In the genomic region with DNA sequence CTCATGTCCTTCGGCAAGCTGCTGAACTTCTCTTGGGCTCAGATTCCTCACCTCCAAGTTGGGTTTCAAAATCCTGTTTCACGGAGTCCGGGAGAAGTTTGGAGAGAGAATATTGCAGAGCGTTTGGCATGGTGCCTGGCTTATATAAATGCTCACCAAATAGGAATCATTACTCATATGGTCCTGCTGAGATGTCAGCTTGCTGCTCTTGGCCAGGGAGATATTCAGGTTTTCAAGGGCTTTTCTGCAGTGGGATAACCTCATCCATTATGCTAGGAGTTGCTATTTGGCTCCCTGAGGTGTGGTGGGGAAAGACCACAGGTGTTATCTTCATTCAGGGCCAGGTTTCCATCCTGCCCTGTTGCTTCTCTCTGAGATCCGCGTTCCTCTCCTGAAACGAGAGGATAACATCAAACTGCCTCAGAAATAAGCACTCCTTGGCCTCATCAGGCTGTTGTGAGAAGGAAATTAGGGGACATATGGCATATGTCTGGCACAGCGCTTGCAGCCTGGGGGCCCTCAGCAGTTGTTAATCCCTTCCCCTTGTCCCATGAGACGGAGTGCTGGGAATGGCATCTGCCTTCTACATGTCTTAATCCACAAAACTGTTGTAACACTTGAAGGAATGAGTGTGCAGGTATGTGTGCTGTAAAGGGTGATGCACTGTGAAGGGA, we compare ENCODE assay signal across 13 cellular contexts. TPM values are rescaled to one million over a fixed set of nuclear protein-coding genes. Genes with fewer than 3 reads are reported as not detected.
DNase-seq lines count a peak whose midpoint lies in the region; ATAC-seq lines count a peak whose summit lies in the region.
"Had no signal": no experiment of that assay in that cellular context is flagged by ENCODE, and none has a peak within 500 bp of the region (broad histone marks: within the 10 kb centered on the region; RNA-seq: fewer than 3 reads in every experiment).

No MANE protein-coding gene starts in this region.

- H2BK5ac ChIP-seq in mesendoderm (ENCODE audit: low read length), result no peak overlapping the region

- no peaks in the 10 kb centered on the region for H3K27me3 ChIP-seq in mesendoderm (ENCODE audit: insufficient read depth, low read length, poor library complexity)

- H3K79me2 ChIP-seq in mesendoderm (ENCODE audit: control insufficient read depth, insufficient read depth, low read length), result no peaks in the 10 kb centered on the region

- H3K9ac ChIP-seq in mesendoderm (ENCODE audit: low read length), result no peak overlapping the region

- H2BK15ac ChIP-seq in mesendoderm (replicated peaks; ENCODE audit: low read depth), result no peak overlapping the region

- H3K18ac ChIP-seq in mesendoderm (ENCODE audit: low read length), result no peak overlapping the region

- no peak overlapping the region for H3K27ac ChIP-seq in mesendoderm (ENCODE audit: low read depth, low read length)

- no peak overlapping the region for H2AK5ac ChIP-seq in mesendoderm (ENCODE audit: low read length)

- WGBS in mesendoderm (ENCODE audit: extremely low coverage, insufficient coverage, low lambda C conversion rate), result no CpG with 5 or more reads among the region's 9 CpGs

- H3K4me2 ChIP-seq in mesendoderm (ENCODE audit: low read length), result no peak overlapping the region

- DNase-seq in G401 (ENCODE audit: low spot score) (peak; percentile 96), NCI-H524 treated with DMSO at 0.1 percent for 48 hours (lab: John Stamatoyannopoulos, UW) (peak; percentile 97), cerebellar nuclear complex (lab: John Stamatoyannopoulos, UW) (peak; percentile 61 to 79), mesendoderm (peak; percentile 46), NAMALWA (ENCODE audit: low spot score) (no peak)
- DNase-seq: activated CD4-positive, alpha-beta T cell treated with anti-CD3 and anti-CD28 coated beads, Interleukin-2, amount 10 ng/mL, durations not matched to agents 24 days and 14 days; activated effector memory CD4-positive, alpha-beta T cell treated with Interleukin-2 at 50 U/mL for 16 hours; Caco-2; MV-4-11 had no signal

- H3K4me1 ChIP-seq in mesendoderm (ENCODE audit: control insufficient read depth, low read depth, low read length), result peaks cover 3% of the 10 kb centered on the region
- H3K4me1 ChIP-seq: Caco-2, HAP-1 had no signal

- ATAC-seq in GM18870 (IDR thresholded peaks at IDR 0.05; ENCODE audit: unreplicated experiment), result no peak
- no peak for ATAC-seq in GM21526 (IDR thresholded peaks at IDR 0.05; ENCODE audit: low FRiP score, unreplicated experiment)
- ATAC-seq in HG03378 (IDR thresholded peaks at IDR 0.05; ENCODE audit: unreplicated experiment), result no peak

- in situ Hi-C loops in G401 (cut with HindIII; ENCODE audit: low sequenced_read_pairs), result no loop called here

- peak overlapping the region; percentile 34 for H3K56ac ChIP-seq in mesendoderm (ENCODE audit: low read length)

- no peak overlapping the region for H2BK120ac ChIP-seq in mesendoderm (ENCODE audit: low read depth, low read length)

- no peak overlapping the region for H3K4ac ChIP-seq in mesendoderm (ENCODE audit: low read depth, low read length)

- no peak overlapping the region for H4K5ac ChIP-seq in mesendoderm (ENCODE audit: low read length)

- H4K8ac ChIP-seq in mesendoderm (ENCODE audit: low read depth, low read length), result no peak overlapping the region

- H3K79me1 ChIP-seq in mesendoderm (ENCODE audit: low read length), result no peaks in the 10 kb centered on the region

- H3K36me3 ChIP-seq in mesendoderm (ENCODE audit: control insufficient read depth, insufficient read depth, low read length), result no peaks in the 10 kb centered on the region
- H3K36me3 ChIP-seq: HAP-1 had no signal

- no peak overlapping the region for H3K23ac ChIP-seq in mesendoderm (ENCODE audit: low read length)

- no peak overlapping the region for H3K4me3 ChIP-seq in mesendoderm (ENCODE audit: low read length)
- H3K4me3 ChIP-seq: HAP-1 had no signal

RNA-seq across cellular contexts. Expression of a gene that starts 29.9 kb away (rescaled TPM):
- 26.2 and 45.7 TPM in 2 replicates for total RNA-seq in G401 (2014; rRNA removed; shearing (Covaris generic))
- 9.5 TPM for polyA plus RNA-seq in mesendoderm (2013, experiment 1 of 2)
- polyA plus RNA-seq in mesendoderm (2013, experiment 2 of 2), result 9.0 TPM

RNA-seq across cellular contexts. Expression of a gene that starts 47.6 kb away (rescaled TPM):
- 15.3 and 22.9 TPM in 2 replicates for total RNA-seq in G401 (2014; rRNA removed; shearing (Covaris generic))
- 62.6 TPM for polyA plus RNA-seq in mesendoderm (2013, experiment 1 of 2)
- polyA plus RNA-seq in mesendoderm (2013, experiment 2 of 2), result 61.3 TPM
